Comparison of ENCODE assay signal across 1 cellular context in the genomic region with DNA sequence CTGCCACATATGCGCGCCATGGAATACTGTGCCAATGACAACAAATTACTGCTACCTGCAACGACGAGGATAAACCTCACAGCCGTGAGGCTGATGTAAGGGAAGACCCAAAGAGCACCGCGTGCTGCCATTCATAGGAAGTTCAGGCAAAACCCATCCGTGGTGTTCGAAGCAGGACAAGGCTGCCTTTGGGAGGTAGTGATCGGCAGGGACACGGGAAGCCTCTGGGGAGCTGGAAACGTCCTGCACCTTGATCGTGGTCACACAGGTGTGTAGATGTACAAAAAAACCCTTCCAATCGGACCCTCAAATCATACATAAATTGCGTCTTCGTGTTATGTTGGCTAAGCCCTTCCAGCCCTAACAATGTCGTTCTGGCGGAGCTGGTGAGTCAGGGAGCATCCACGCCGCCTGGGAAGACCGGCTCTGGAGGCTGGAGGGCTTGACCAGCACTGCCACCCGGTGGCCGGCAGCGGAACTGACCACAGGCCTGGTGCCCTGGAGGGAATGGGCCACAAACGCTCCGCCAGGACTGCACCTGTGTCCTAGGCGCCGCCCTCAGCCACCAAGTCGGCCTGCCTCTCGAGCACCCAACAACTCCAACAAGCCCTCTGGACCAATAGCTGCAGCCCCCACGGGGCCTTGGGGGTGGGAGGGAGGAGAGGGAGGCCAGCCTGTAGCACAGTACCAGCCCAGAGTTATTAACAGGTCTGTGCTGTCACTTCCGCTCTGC.
TF ChIP-seq lines count a peak whose summit lies in the region.

No MANE protein-coding gene starts in this region.

TF ChIP-seq in WTC11, 78 proteins besides CTCF, POLR2A, EP300 and RAD21 (continued from another document):
- TF ChIP-seq, protein P1, sequence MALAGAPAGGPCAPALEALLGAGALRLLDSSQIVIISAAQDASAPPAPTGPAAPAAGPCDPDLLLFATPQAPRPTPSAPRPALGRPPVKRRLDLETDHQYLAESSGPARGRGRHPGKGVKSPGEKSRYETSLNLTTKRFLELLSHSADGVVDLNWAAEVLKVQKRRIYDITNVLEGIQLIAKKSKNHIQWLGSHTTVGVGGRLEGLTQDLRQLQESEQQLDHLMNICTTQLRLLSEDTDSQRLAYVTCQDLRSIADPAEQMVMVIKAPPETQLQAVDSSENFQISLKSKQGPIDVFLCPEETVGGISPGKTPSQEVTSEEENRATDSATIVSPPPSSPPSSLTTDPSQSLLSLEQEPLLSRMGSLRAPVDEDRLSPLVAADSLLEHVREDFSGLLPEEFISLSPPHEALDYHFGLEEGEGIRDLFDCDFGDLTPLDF (CRISPR knock-in tag; IDR thresholded peaks at IDR 0.05): no peak
- TF ChIP-seq, protein P2, sequence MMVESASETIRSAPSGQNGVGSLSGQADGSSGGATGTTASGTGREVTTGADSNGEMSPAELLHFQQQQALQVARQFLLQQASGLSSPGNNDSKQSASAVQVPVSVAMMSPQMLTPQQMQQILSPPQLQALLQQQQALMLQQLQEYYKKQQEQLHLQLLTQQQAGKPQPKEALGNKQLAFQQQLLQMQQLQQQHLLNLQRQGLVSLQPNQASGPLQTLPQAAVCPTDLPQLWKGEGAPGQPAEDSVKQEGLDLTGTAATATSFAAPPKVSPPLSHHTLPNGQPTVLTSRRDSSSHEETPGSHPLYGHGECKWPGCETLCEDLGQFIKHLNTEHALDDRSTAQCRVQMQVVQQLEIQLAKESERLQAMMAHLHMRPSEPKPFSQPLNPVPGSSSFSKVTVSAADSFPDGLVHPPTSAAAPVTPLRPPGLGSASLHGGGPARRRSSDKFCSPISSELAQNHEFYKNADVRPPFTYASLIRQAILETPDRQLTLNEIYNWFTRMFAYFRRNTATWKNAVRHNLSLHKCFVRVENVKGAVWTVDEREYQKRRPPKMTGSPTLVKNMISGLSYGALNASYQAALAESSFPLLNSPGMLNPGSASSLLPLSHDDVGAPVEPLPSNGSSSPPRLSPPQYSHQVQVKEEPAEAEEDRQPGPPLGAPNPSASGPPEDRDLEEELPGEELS (CRISPR knock-in tag; IDR thresholded peaks at IDR 0.05): no peak
- TF ChIP-seq ZNF317 (CRISPR knock-in tag; IDR thresholded peaks at IDR 0.05; ENCODE audit: borderline replicate concordance, low read depth) (no peak), NR3C1 (CRISPR knock-in tag; conservative IDR thresholded peaks at IDR 0.05; ENCODE audit: low read depth) (no peak), ATF2 (CRISPR knock-in tag; IDR thresholded peaks at IDR 0.05; ENCODE audit: borderline replicate concordance, low read depth) (no peak), ZNF232 (CRISPR knock-in tag; IDR thresholded peaks at IDR 0.05) (no peak), NR1H2 (CRISPR knock-in tag; IDR thresholded peaks at IDR 0.05) (no peak), NFATC4 (CRISPR knock-in tag; IDR thresholded peaks at IDR 0.05) (no peak), JUN (CRISPR knock-in tag; IDR thresholded peaks at IDR 0.05) (no peak), ZMAT4 (CRISPR knock-in tag; IDR thresholded peaks at IDR 0.05) (no peak), SMAD3 (CRISPR knock-in tag; IDR thresholded peaks at IDR 0.05; ENCODE audit: borderline replicate concordance) (no peak), RORB (CRISPR knock-in tag; IDR thresholded peaks at IDR 0.05) (no peak), NR2C2 (CRISPR knock-in tag; IDR thresholded peaks at IDR 0.05) (no peak), TEAD1 (CRISPR knock-in tag; IDR thresholded peaks at IDR 0.05) (no peak; the same call in 1 of the 2 replicates), TP53 (CRISPR knock-in tag; IDR thresholded peaks at IDR 0.05) (no peak), SOX15 (CRISPR knock-in tag; IDR thresholded peaks at IDR 0.05) (no peak), ESRRA (CRISPR knock-in tag; IDR thresholded peaks at IDR 0.05; ENCODE audit: borderline replicate concordance) (no peak), TEAD4 (CRISPR knock-in tag; IDR thresholded peaks at IDR 0.05) (no peak), EMX1 (CRISPR knock-in tag; IDR thresholded peaks at IDR 0.05) (no peak), ZBTB21 (CRISPR knock-in tag; IDR thresholded peaks at IDR 0.05; ENCODE audit: borderline replicate concordance) (no peak), FOXK1 (CRISPR knock-in tag; IDR thresholded peaks at IDR 0.05) (no peak), NFYB (CRISPR knock-in tag; conservative IDR thresholded peaks at IDR 0.05; ENCODE audit: low read depth) (no peak), GTF2I (CRISPR knock-in tag; conservative IDR thresholded peaks at IDR 0.05) (no peak), CBFB (CRISPR knock-in tag; IDR thresholded peaks at IDR 0.05; ENCODE audit: low read depth) (0 out of 2 replicates have a peak, but pooled peaks have one; percentile 49)
- TF ChIP-seq, protein P3, sequence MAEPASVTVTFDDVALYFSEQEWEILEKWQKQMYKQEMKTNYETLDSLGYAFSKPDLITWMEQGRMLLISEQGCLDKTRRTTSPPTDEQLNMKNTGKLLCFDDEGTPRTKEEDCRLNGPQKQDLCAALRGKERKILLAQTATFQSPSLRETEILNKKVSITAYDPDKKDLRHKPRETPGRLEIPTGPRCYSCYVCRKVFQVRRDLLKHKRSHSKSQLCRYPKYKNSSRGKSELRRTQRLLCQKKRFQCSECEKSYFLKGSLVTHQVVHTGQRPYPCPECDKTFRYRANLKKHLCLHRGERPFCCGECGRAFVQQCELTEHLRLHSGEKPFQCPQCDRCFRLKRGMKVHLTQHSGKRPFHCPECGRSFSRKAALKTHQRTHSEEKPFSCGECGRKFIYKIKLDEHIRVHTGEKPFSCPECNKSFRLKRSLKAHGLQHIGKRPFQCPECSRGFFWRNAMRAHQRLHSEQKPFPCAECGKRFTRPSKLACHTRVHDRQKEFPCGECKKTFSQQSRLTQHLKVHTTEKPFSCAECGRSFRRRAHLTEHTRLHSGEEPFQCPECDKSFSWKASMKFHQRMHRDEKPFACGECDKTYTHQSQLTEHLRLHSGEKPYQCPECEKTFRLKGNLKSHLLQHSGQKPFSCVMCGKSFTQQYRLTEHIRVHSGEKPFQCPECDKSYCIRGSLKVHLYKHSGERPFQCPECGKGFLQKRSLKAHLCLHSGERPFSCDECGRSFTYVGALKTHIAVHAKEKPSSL (CRISPR knock-in tag; conservative IDR thresholded peaks at IDR 0.05): no peak
- TF ChIP-seq, protein P4, sequence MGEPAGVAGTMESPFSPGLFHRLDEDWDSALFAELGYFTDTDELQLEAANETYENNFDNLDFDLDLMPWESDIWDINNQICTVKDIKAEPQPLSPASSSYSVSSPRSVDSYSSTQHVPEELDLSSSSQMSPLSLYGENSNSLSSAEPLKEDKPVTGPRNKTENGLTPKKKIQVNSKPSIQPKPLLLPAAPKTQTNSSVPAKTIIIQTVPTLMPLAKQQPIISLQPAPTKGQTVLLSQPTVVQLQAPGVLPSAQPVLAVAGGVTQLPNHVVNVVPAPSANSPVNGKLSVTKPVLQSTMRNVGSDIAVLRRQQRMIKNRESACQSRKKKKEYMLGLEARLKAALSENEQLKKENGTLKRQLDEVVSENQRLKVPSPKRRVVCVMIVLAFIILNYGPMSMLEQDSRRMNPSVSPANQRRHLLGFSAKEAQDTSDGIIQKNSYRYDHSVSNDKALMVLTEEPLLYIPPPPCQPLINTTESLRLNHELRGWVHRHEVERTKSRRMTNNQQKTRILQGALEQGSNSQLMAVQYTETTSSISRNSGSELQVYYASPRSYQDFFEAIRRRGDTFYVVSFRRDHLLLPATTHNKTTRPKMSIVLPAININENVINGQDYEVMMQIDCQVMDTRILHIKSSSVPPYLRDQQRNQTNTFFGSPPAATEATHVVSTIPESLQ (CRISPR knock-in tag; IDR thresholded peaks at IDR 0.05): no peak
